Comparison of ENCODE assay signal across 14 cellular contexts in genomic region chr15:29734917-29735572, GRCh38.
DNase-seq lines count a peak whose midpoint lies in the region; ATAC-seq and TF ChIP-seq lines count a peak whose summit lies in the region.
"Had no signal": no experiment of that assay in that cellular context is flagged by ENCODE, and none has a peak within 500 bp of the region (broad histone marks: within the 10 kb centered on the region; RNA-seq: fewer than 3 reads in every experiment).

No MANE protein-coding gene starts in this region.

- no peak for TF ChIP-seq POLR2A in prostate gland (IDR thresholded peaks at IDR 0.05)

- H3K9me3 ChIP-seq in prostate gland, result no peaks in the 10 kb centered on the region
- H3K9me3 ChIP-seq: sigmoid colon had no signal

- H3K36me3 ChIP-seq in prostate gland, result no peaks in the 10 kb centered on the region

- H3K27ac ChIP-seq in prostate gland, result peak overlapping the region in 1 of 2 donors; percentile 13

- 25% methylated on average over 5 of the region's 5 CpGs for WGBS in prostate gland

- no peak overlapping the region for H3K4me3 ChIP-seq in prostate gland
- H3K4me3 ChIP-seq: sigmoid colon had no signal

- peak; percentile 73 for ATAC-seq in esophagus mucosa
- no peak for ATAC-seq in activated CD4-positive, CD25-positive, alpha-beta regulatory T cell treated with anti-CD3 and anti-CD28 coated beads, Interleukin-2, amount 50 U/mL, for 24 hours

- no peaks in the 10 kb centered on the region for H3K27me3 ChIP-seq in prostate gland (replicated peaks; ENCODE audit: insufficient read depth)
- H3K27me3 ChIP-seq: sigmoid colon had no signal

- intact Hi-C loops in prostate gland (cut with DNase I), result no loop called here

- TF ChIP-seq CTCF in prostate gland (IDR thresholded peaks at IDR 0.05), result no peak

- DNase-seq in H4 (ENCODE audit: low spot score) (peak; percentile 65), NCI-H69 (lab: John Stamatoyannopoulos, UW) (peak; percentile 92), prostate gland (ENCODE audit: low spot score) (peak; percentile 43), DMS153 (lab: John Stamatoyannopoulos, UW) (no peak)
- DNase-seq in activated CD4-positive, alpha-beta T cell treated with anti-CD3 and anti-CD28 coated beads for 4 hours, result no peak
- DNase-seq in central memory CD4-positive, alpha-beta T cell, result no peak
- DNase-seq: activated CD4-positive, alpha-beta T cell treated with anti-CD3 and anti-CD28 coated beads for 1 hour; erythroblast; NCI-H1417 treated with DMSO at 0.1 percent for 48 hours; NCI-H82; sigmoid colon; substantia nigra had no signal

- no peaks in the 10 kb centered on the region for H3K4me1 ChIP-seq in prostate gland (replicated peaks)

Comparison
In these comparisons a context has a peak if more than half of its experiments do, and no peak if none do; other contexts are left out.
1. DNase-seq: peak in H4 (single experiment), NCI-H69 (single experiment) and prostate gland (single experiment); none in activated CD4-positive, alpha-beta T cell treated with anti-CD3 and anti-CD28 coated beads for 4 hours (0 of 2), DMS153 (single experiment) and central memory CD4-positive, alpha-beta T cell (single experiment).